In genomic region chr3:158668506-158668905, GRCh38 we compare ENCODE assay signal across 1 cellular context.
TF ChIP-seq lines count a peak whose summit lies in the region.

No MANE protein-coding gene starts in this region.

TF ChIP-seq in endothelial cell of umbilical vein, 7 proteins besides CTCF, POLR2A, EP300 and RAD21:
- TF ChIP-seq EZH2 (IDR thresholded peaks at IDR 0.05; ENCODE audit: borderline replicate concordance, low read depth, low read length, severe bottlenecking) (no peak), POLR2AphosphoS5 (IDR thresholded peaks at IDR 0.05; ENCODE audit: insufficient read depth, low read depth, low read length) (no peak), MAX (IDR thresholded peaks at IDR 0.05; ENCODE audit: insufficient read depth, insufficient read length) (no peak), FOS (IDR thresholded peaks at IDR 0.05; ENCODE audit: borderline replicate concordance, insufficient read depth, low read length) (no peak), GATA2 (IDR thresholded peaks at IDR 0.05; ENCODE audit: insufficient read depth, insufficient read length, low read depth, low read length) (no peak), MYC (IDR thresholded peaks at IDR 0.05; ENCODE audit: low read depth, low read length) (no peak), JUN (IDR thresholded peaks at IDR 0.05; ENCODE audit: borderline replicate concordance, insufficient read depth, insufficient read length, low read depth) (no peak)
